Comparison of ENCODE assay signal across 8 cellular contexts in the genomic region with DNA sequence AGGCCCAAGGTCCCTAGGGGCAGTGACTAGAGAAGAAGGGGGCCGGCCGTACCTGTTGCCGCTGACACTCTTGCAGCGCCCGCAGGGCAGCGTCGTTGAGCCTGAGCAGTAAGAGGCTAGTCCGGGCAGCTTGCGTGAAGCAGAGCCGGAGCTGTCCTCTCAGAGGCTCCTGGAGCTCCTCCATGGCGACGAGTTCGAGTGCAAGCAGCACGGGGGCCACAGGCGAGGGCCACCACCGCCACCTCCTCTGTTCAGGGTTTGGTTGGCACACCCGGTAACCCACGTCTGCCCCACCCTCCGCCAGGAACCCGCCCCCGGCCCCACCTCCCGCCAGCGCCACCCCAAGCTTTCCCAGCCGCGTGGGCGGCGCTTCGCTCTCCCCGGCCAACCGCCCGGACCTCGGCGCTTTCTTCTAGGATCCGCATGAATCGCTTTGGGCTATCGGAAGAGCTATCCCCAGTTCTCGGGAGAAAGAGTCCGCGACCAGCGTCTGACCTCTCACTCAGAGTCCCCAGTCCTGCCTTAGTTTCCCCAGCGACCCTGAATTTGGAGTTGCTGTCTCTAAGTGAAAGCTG. TPM values are rescaled to one million over a fixed set of nuclear protein-coding genes. Genes with fewer than 3 reads are reported as not detected.
DNase-seq lines count a peak whose midpoint lies in the region; ATAC-seq and TF ChIP-seq lines count a peak whose summit lies in the region.

A gene with protein sequence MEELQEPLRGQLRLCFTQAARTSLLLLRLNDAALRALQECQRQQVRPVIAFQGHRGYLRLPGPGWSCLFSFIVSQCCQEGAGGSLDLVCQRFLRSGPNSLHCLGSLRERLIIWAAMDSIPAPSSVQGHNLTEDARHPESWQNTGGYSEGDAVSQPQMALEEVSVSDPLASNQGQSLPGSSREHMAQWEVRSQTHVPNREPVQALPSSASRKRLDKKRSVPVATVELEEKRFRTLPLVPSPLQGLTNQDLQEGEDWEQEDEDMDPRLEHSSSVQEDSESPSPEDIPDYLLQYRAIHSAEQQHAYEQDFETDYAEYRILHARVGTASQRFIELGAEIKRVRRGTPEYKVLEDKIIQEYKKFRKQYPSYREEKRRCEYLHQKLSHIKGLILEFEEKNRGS (minus strand): TSS at position 249 of the 575 bp plus-strand sequence. CDS start 65 bp downstream, at position 184.

- DNase-seq in DMS153 treated with DMSO at 0.1 percent for 48 hours (lab: John Stamatoyannopoulos, UW; ENCODE audit: unreplicated experiment) (peak; percentile 65), RWPE2 (ENCODE audit: low spot score) (peak; percentile 90), glomerular visceral epithelial cell (ENCODE audit: extremely low spot score) (peak; percentile 81), type B pancreatic cell (ENCODE audit: extremely low spot score, unreplicated experiment) (no peak)
- DNase-seq in activated naive CD4-positive, alpha-beta T cell treated with anti-CD3 and anti-CD28 coated beads for 36 hours = peak; percentile 79

- peak within 1 kb of the TSS; percentile 46 for H3K4me3 ChIP-seq in RWPE2 (ENCODE audit: severe bottlenecking)
- peak within 1 kb of the TSS; percentile 79 for H3K4me3 ChIP-seq in parathyroid adenoma (ENCODE audit: low read depth, low read length)

- peaks cover 23% of the 10 kb centered on the region for H3K4me1 Mint-ChIP-seq in activated naive CD4-positive, alpha-beta T cell treated with anti-CD3 and anti-CD28 coated beads for 36 hours (ENCODE audit: low read depth)
- H3K4me1 Mint-ChIP-seq in type B pancreatic cell (ENCODE audit: unreplicated experiment) = peaks cover 12% of the 10 kb centered on the region

- H3K36me3 ChIP-seq in KOPT-K1 (ENCODE audit: insufficient read depth, low read length) (peaks cover 23% of the 10 kb centered on the region), RWPE2 (ENCODE audit: low read depth) (peaks cover 21% of the 10 kb centered on the region), parathyroid adenoma (ENCODE audit: control insufficient read depth, insufficient read depth, low read length) (no peaks in the 10 kb centered on the region)

- no peaks in the 10 kb centered on the region for H3K79me2 ChIP-seq in parathyroid adenoma

- H3K36me3 Mint-ChIP-seq in activated naive CD4-positive, alpha-beta T cell treated with anti-CD3 and anti-CD28 coated beads for 36 hours (ENCODE audit: low read depth) = peaks cover 5% of the 10 kb centered on the region
- peaks cover 12% of the 10 kb centered on the region for H3K36me3 Mint-ChIP-seq in type B pancreatic cell

- H3K4me3 Mint-ChIP-seq in activated naive CD4-positive, alpha-beta T cell treated with anti-CD3 and anti-CD28 coated beads for 36 hours = peak within 1 kb of the TSS; percentile 89
- H3K4me3 Mint-ChIP-seq in type B pancreatic cell = peak within 1 kb of the TSS; percentile 90

- H3K9ac ChIP-seq in parathyroid adenoma = no peak within 1 kb of the TSS

- no peaks in the 10 kb centered on the region for H3K9me3 Mint-ChIP-seq in activated naive CD4-positive, alpha-beta T cell treated with anti-CD3 and anti-CD28 coated beads for 36 hours
- H3K9me3 Mint-ChIP-seq in type B pancreatic cell = no peaks in the 10 kb centered on the region

- H3K27me3 ChIP-seq in RWPE2 (ENCODE audit: insufficient read depth, poor library complexity, severe bottlenecking) (no peaks in the 10 kb centered on the region), parathyroid adenoma (ENCODE audit: control insufficient read depth, insufficient read depth, low read length) (no peaks in the 10 kb centered on the region)

- peak within 1 kb of the TSS; percentile 93 for H3K4me2 ChIP-seq in parathyroid adenoma (ENCODE audit: low read length)

- CTCF ChIA-PET in activated naive CD4-positive, alpha-beta T cell treated with anti-CD3 and anti-CD28 coated beads for 36 hours (lab: Charles Lee) = interaction anchor here (0.6 to 2.8 kb wide), 10 partner anchors 10 to 385 kb away, joined by 3 to 17 read pairs (median 6); a partner anchor contains a TSS

- no peaks in the 10 kb centered on the region for H3K27me3 Mint-ChIP-seq in activated naive CD4-positive, alpha-beta T cell treated with anti-CD3 and anti-CD28 coated beads for 36 hours (ENCODE audit: low read depth)
- H3K27me3 Mint-ChIP-seq in type B pancreatic cell = no peaks in the 10 kb centered on the region

- H2AFZ ChIP-seq in parathyroid adenoma = peak within 1 kb of the TSS; percentile 93

- H3K4me1 ChIP-seq in RWPE2 (ENCODE audit: insufficient read depth, poor library complexity, severe bottlenecking) (no peaks in the 10 kb centered on the region), parathyroid adenoma (no peaks in the 10 kb centered on the region)

- peak; percentile 25 for ATAC-seq in GM21619 (IDR thresholded peaks at IDR 0.05; ENCODE audit: unreplicated experiment)
- ATAC-seq in RWPE2 (ENCODE audit: low read depth) = peak; percentile 64

- TF ChIP-seq CTCF in RWPE2 (IDR thresholded peaks at IDR 0.05; ENCODE audit: poor library complexity, severe bottlenecking) = no peak
- no peak for TF ChIP-seq CTCF in parathyroid adenoma (IDR thresholded peaks at IDR 0.05)
- TF ChIP-seq CTCF in type B pancreatic cell (conservative IDR thresholded peaks at IDR 0.05) = no peak

- intact Hi-C loops in activated naive CD4-positive, alpha-beta T cell treated with anti-CD3 and anti-CD28 coated beads for 36 hours (cut with micrococcal nuclease) = loop anchor here (1.0 to 2.0 kb wide), 6 partner anchors 8 to 336 kb away; a partner anchor contains a TSS

- H3K27ac Mint-ChIP-seq in activated naive CD4-positive, alpha-beta T cell treated with anti-CD3 and anti-CD28 coated beads for 36 hours = peak within 1 kb of the TSS; percentile 84
- peak within 1 kb of the TSS; percentile 87 for H3K27ac Mint-ChIP-seq in type B pancreatic cell

- H3K27ac ChIP-seq in KOPT-K1 (ENCODE audit: low read depth, low read length, poor library complexity, severe bottlenecking) (peak within 1 kb of the TSS; percentile 80), RWPE2 (ENCODE audit: poor library complexity, severe bottlenecking) (peak within 1 kb of the TSS; percentile 47), parathyroid adenoma (peak within 1 kb of the TSS; percentile 60)

- H3K9me3 ChIP-seq in KOPT-K1 (ENCODE audit: insufficient read depth, low read length, poor library complexity, severe bottlenecking) = no peaks in the 10 kb centered on the region
- H3K9me3 ChIP-seq in RWPE2 (ENCODE audit: severe bottlenecking) = no peaks in the 10 kb centered on the region
- no peaks in the 10 kb centered on the region for H3K9me3 ChIP-seq in parathyroid adenoma (ENCODE audit: control insufficient read depth, low read length)

RNA-seq across cellular contexts. Expression of the gene that starts here (rescaled TPM):
- 1 to 10 TPM; 1.0 to 1.2 TPM for total RNA-seq in activated naive CD4-positive, alpha-beta T cell treated with anti-CD3 and anti-CD28 coated beads for 36 hours
- 4.1 and 9.8 TPM in 2 replicates for total RNA-seq in type B pancreatic cell (ENCODE audit: low replicate concordance)
